8 cellular contexts compared by ENCODE assay signal in the genomic region with DNA sequence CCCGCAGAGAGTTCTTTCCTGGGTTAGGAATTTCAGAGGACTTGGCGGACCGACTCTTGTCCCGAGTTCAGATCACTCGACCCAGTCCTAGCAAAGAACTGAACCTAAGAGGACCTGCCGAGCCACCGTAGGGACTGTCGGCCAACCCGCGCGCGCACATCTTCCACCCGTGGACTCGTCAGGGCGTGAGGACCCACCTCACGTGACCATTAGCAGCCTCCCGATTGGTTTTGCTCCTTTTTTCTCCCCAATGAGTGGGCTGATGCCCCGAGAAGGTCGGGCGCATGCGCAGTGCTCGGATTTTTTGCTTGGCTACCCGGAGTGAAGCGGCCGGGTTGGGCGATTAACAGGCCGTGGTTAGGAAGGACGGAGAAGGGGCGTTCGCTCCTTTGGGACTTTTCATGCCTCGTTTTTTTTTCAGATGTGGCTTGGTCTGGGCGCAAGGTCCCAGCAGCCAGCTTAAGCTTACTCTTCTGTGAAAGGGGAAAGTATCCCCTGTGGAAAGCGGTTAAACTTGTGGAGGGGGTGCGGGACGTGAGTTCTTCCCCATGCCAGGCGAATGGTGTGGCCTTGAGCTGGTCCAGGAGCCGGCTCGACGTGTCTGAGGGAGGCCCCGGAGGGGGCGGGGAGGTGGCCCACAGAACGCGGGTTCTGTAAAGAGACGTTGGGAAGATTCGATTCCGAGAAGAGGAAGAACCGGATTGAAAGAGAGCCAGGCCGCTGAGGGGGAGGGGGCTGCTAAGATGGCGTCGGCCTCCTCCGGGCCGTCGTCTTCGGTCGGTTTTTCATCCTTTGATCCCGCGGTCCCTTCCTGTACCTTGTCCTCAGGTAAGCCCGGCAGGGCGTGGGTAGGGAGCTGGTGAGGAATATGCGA. TPM values are rescaled to one million over a fixed set of nuclear protein-coding genes. Genes with fewer than 3 reads are reported as not detected.
DNase-seq lines count a peak whose midpoint lies in the region; ATAC-seq, FAIRE-seq and TF ChIP-seq lines count a peak whose summit lies in the region.

A gene with protein sequence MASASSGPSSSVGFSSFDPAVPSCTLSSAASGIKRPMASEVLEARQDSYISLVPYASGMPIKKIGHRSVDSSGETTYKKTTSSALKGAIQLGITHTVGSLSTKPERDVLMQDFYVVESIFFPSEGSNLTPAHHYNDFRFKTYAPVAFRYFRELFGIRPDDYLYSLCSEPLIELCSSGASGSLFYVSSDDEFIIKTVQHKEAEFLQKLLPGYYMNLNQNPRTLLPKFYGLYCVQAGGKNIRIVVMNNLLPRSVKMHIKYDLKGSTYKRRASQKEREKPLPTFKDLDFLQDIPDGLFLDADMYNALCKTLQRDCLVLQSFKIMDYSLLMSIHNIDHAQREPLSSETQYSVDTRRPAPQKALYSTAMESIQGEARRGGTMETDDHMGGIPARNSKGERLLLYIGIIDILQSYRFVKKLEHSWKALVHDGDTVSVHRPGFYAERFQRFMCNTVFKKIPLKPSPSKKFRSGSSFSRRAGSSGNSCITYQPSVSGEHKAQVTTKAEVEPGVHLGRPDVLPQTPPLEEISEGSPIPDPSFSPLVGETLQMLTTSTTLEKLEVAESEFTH (plus strand): TSS at position 299 of the 874 bp plus-strand sequence. CDS start 445 bp downstream, at position 744.

- H3K27me3 ChIP-seq in right atrium auricular region, result no peaks in the 10 kb centered on the region
- no peaks in the 10 kb centered on the region for H3K27me3 ChIP-seq in psoas muscle (ENCODE audit: insufficient read depth in 3 of 3, low read length in 2 of 3)

- H3K27ac ChIP-seq in right atrium auricular region, result peak within 1 kb of the TSS; percentile 94
- peak within 1 kb of the TSS; percentile 92 for H3K27ac ChIP-seq in psoas muscle

- peak; percentile 75 for FAIRE-seq in urothelium cell line (lab: Jason Lieb, UNC)

- no peaks in the 10 kb centered on the region for H3K9me3 ChIP-seq in right atrium auricular region
- H3K9me3 ChIP-seq in psoas muscle, result no peaks in the 10 kb centered on the region

- H3K4me1 ChIP-seq in right atrium auricular region, result peaks cover 0 to 45% of the 10 kb centered on the region in 2 donors
- H3K4me1 ChIP-seq in psoas muscle, result peaks cover 43% of the 10 kb centered on the region

- DNase-seq in NCI-H187 treated with DMSO at 0.1 percent for 48 hours (lab: John Stamatoyannopoulos, UW), result peak; percentile 100
- DNase-seq in anterior cingulate cortex (lab: John Stamatoyannopoulos, UW), result peak; percentile 83 to 100 (median 98)
- DNase-seq in right atrium auricular region (ENCODE audit: low spot score), result peak; percentile 100
- DNase-seq in psoas muscle, result peak; percentile 99 to 100
- peak; percentile 97 for DNase-seq in urothelium cell line (ENCODE audit: low spot score)

- ATAC-seq in GM18498 (IDR thresholded peaks at IDR 0.05; ENCODE audit: unreplicated experiment) (peak; percentile 94), HG02938 (IDR thresholded peaks at IDR 0.05; ENCODE audit: unreplicated experiment) (peak; percentile 75), psoas muscle (peak; percentile 93 to 97 (median 95))

- WGBS in psoas muscle, 3 donors, result 0 to 1% (median 1%) methylated on average over 60 of the region's 60 CpGs

- intact Hi-C loops in T-helper 2 cell treated with Interferon-gamma antibody and Interleukin-4, amounts not matched to agents 100 ng/mL and 5 ng/mL, for 36 hours (cut with micrococcal nuclease), result loop anchor here (1.0 to 5.0 kb wide), 6 partner anchors 8 to 149 kb away; a partner anchor contains a TSS
- intact Hi-C loops in psoas muscle (cut with DNase I), result loop anchor here (2.0 to 5.0 kb wide), 2 partner anchors 54 to 149 kb away; a partner anchor contains a TSS

- peaks cover 14% of the 10 kb centered on the region for H3K36me3 ChIP-seq in right atrium auricular region
- peaks cover 0 to 9% of the 10 kb centered on the region in 2 donors for H3K36me3 ChIP-seq in psoas muscle (ENCODE audit: insufficient read depth in 1 of 2, low read depth in 1 of 2)

- H3K4me3 ChIP-seq in right atrium auricular region, result peak within 1 kb of the TSS; percentile 87
- peak within 1 kb of the TSS; percentile 95 for H3K4me3 ChIP-seq in psoas muscle

- no peak for TF ChIP-seq CTCF in right atrium auricular region (IDR thresholded peaks at IDR 0.05)
- TF ChIP-seq CTCF in psoas muscle (IDR thresholded peaks at IDR 0.05), result no peak

RNA-seq across cellular contexts. Expression of the gene that starts here (rescaled TPM):
- 68.5 and 71.7 TPM in 2 replicates for total RNA-seq in T-helper 2 cell treated with Interferon-gamma antibody and Interleukin-4, amounts not matched to agents 100 ng/mL and 5 ng/mL, for 36 hours
- 10 to 100 TPM; 35.6 to 41.8 TPM for total RNA-seq in right atrium auricular region
- total RNA-seq in psoas muscle, result 10 to 100 TPM; 29.5 to 46.8 (median 38.6) TPM
- polyA plus RNA-seq in psoas muscle, result 10 to 100 TPM; 10.8 to 35.4 (median 14.5) TPM

Comparison
In these comparisons a context has a peak if more than half of its experiments do, and no peak if none do; other contexts are left out.
1. Peak in every context shown above with its lines: DNase-seq, ATAC-seq, H3K4me3 ChIP-seq and H3K27ac ChIP-seq.